In the genomic region with DNA sequence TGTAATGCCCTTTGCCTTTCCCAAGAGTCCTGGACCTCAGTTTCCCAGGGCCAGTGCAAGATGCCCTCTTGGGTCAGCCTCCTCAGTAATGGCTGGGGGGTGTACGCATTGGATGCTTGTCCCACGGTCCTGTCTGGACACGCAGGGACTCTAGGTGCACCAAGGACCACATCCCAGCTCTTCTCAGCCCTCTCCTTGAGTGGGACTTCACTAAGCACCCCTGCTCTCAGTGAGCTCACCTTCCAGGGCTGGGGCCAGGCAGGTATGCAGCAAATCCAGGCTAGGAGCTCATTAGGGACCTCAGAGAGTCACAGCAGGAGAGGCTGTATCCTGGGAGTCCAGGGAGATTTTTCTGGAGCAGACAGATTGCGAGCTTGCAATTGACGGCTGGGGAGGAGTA, we compare ENCODE assay signal across 36 cellular contexts.
"Had no signal": no experiment of that assay in that cellular context is flagged by ENCODE, and none has a peak within 500 bp of the region (broad histone marks: within the 10 kb centered on the region; RNA-seq: fewer than 3 reads in every experiment).

No MANE protein-coding gene starts in this region.

- H3K27ac Mint-ChIP-seq: activated B cell treated with CpG ODN at 0.5 μM for 24 hours; activated CD4-positive, alpha-beta memory T cell treated with anti-CD3 and anti-CD28 coated beads for 36 hours; activated naive CD8-positive, alpha-beta T cell treated with anti-CD3 and anti-CD28 coated beads for 36 hours; activated T-helper 17 cell treated with anti-CD3 and anti-CD28 coated beads, Interleukin-2, amount 50 U/mL, for 72 hours had no signal

- H3K27me3 ChIP-seq: brain microvascular endothelial cell, Peyer's patch had no signal

- H3K27me3 Mint-ChIP-seq: activated B cell treated with CpG ODN at 0.5 μM for 24 hours; activated CD4-positive, alpha-beta memory T cell treated with anti-CD3 and anti-CD28 coated beads for 36 hours; activated naive CD8-positive, alpha-beta T cell treated with anti-CD3 and anti-CD28 coated beads for 36 hours; activated T-helper 17 cell treated with anti-CD3 and anti-CD28 coated beads, Interleukin-2, amount 50 U/mL, for 72 hours; central memory CD8-positive, alpha-beta T cell had no signal

- H3K27ac ChIP-seq: brain microvascular endothelial cell, VCaP had no signal

- H3K9me3 Mint-ChIP-seq: activated B cell treated with CpG ODN at 0.5 μM for 24 hours; activated CD4-positive, alpha-beta memory T cell treated with anti-CD3 and anti-CD28 coated beads for 36 hours; activated naive CD8-positive, alpha-beta T cell treated with anti-CD3 and anti-CD28 coated beads for 36 hours; activated T-helper 17 cell treated with anti-CD3 and anti-CD28 coated beads, Interleukin-2, amount 50 U/mL, for 72 hours; central memory CD8-positive, alpha-beta T cell had no signal

- DNase-seq: activated B cell treated with CpG ODN at 0.5 μM for 24 hours; activated CD4-positive, alpha-beta memory T cell treated with anti-CD3 and anti-CD28 coated beads for 36 hours; activated CD4-positive, alpha-beta T cell treated with anti-CD3 and anti-CD28 coated beads for 4 hours; activated CD4-positive, CD25-positive, alpha-beta regulatory T cell treated with anti-CD3 and anti-CD28 coated beads, Interleukin-2, amount 50 U/mL, for 72 hours; activated CD8-positive, alpha-beta memory T cell treated with anti-CD3 and anti-CD28 coated beads, Interleukin-2, amount 50 U/mL, for 4 hours; activated effector memory CD4-positive, alpha-beta T cell treated with anti-CD3 and anti-CD28 coated beads, Interleukin-2, amount 50 U/mL, for 16 hours; activated naive CD4-positive, alpha-beta T cell; activated naive CD4-positive, alpha-beta T cell treated with anti-CD3 and anti-CD28 coated beads, Interleukin-2, amount 50 U/mL, for 16 hours; activated naive CD8-positive, alpha-beta T cell treated with anti-CD3 and anti-CD28 coated beads for 36 hours; activated T-cell treated with anti-CD3 and anti-CD28 coated beads for 4 hours; activated T-cell treated with anti-CD3 and anti-CD28 coated beads, Interleukin-2, amount 50 U/mL, for 48 hours; amniotic stem cell; brain microvascular endothelial cell; NCI-H1092 treated with DMSO at 0.1 percent for 48 hours; NCI-H1417; NCI-H146; NCI-H187; NCI-H2029 treated with DMSO at 0.1 percent for 48 hours; NCI-H2107; NCI-H2171; NCI-H510A; NCI-H526; NCI-H748 treated with DMSO at 0.1 percent for 48 hours; NK-92 treated with Interleukin-12 subunit alpha and Interleukin-12 subunit beta, amount 100 ng/mL, for 24 hours; PC-3; Right ventricle myocardium superior; RPMI8226; SW 1271; T-helper 1 cell; T-helper 2 cell; T-helper 9 cell had no signal

- ATAC-seq: activated T-helper 17 cell treated with anti-CD3 and anti-CD28 coated beads, Interleukin-2, amount 50 U/mL, for 72 hours; K562; PC-3 had no signal

- H3K4me1 Mint-ChIP-seq: activated B cell treated with CpG ODN at 0.5 μM for 24 hours; activated T-helper 17 cell treated with anti-CD3 and anti-CD28 coated beads, Interleukin-2, amount 50 U/mL, for 72 hours; central memory CD8-positive, alpha-beta T cell had no signal

- H3K4me3 ChIP-seq: K562, Peyer's patch had no signal

- H3K4me3 Mint-ChIP-seq: activated B cell treated with CpG ODN at 0.5 μM for 24 hours; activated CD4-positive, alpha-beta memory T cell treated with anti-CD3 and anti-CD28 coated beads for 36 hours; activated T-helper 17 cell treated with anti-CD3 and anti-CD28 coated beads, Interleukin-2, amount 50 U/mL, for 72 hours; central memory CD8-positive, alpha-beta T cell had no signal
